Comparison of ENCODE assay signal across 1 cellular context in genomic region chr10:62993121-62993520, GRCh38.
TF ChIP-seq lines count a peak whose summit lies in the region.

No MANE protein-coding gene starts in this region.

TF ChIP-seq in GM23338, 12 proteins besides CTCF, POLR2A, EP300 and RAD21 (continued from another document):
- TF ChIP-seq ZNF462 (CRISPR knock-in tag; IDR thresholded peaks at IDR 0.05) (no peak), REST (IDR thresholded peaks at IDR 0.05; ENCODE audit: unreplicated experiment) (no peak), EZH2 (IDR thresholded peaks at IDR 0.05; ENCODE audit: low read depth, unreplicated experiment) (no peak), EZH2phosphoT487 (IDR thresholded peaks at IDR 0.05; ENCODE audit: unreplicated experiment) (no peak), JUNB (IDR thresholded peaks at IDR 0.05; ENCODE audit: unreplicated experiment) (no peak), STAT1 (IDR thresholded peaks at IDR 0.05; ENCODE audit: unreplicated experiment) (no peak), ETS1 (IDR thresholded peaks at IDR 0.05) (no peak), CREB1 (CRISPR knock-in tag; IDR thresholded peaks at IDR 0.05; ENCODE audit: low read depth) (no peak), POLR2AphosphoS5 (IDR thresholded peaks at IDR 0.05; ENCODE audit: low read depth) (no peak)
